Comparison of ENCODE assay signal across 20 cellular contexts in the genomic region with DNA sequence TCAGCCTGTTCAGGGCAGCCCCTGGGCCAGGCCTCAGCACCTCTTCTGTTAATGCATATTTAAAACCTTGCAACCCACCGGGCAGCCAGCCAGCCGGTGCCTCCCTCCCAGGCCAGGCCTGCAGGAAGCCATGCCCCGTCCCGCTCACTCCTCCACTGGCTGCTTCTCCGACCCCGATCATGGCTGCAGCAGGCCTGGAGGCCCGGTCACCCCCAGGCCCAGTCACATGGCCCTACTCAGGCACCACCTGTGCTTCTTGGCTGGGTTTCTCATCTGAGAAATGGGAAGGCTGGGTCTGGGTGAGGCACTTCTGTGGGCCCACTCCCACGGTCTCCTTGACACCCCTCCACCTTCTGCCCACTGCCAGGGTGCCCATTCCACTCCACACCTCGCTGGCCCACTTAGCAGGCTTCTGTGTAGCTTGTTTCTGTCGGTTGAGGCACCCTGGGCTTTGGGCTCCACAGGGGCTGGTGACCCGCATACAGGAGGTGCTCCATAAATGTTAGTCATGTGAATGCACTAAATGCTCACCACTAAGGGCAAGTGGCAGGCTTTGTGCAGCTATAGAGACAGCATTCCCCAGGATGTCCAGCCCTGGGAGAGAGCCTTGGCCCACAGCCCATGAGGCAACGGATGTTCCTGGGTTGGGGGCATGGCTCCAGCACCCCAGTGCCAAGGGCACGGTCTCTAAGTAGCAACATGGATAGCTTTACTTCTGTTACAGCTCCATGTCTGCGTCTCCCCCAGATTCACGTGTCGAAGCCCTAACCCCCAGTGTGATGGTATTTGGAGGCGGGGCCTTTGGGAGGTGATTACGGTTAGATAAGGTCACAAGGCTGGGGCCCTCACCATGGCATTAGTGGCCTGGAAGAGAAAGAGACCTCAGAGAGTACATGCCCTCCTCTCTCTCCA. TPM values are rescaled to one million over a fixed set of nuclear protein-coding genes. Genes with fewer than 3 reads are reported as not detected.
A peak's percentile ranks its signal among the peaks of the same experiment; 100 is the strongest.
DNase-seq lines count a peak whose midpoint lies in the region; ATAC-seq and TF ChIP-seq lines count a peak whose summit lies in the region.
"Had no signal": no experiment of that assay in that cellular context is flagged by ENCODE, and none has a peak within 500 bp of the region (broad histone marks: within the 10 kb centered on the region; RNA-seq: fewer than 3 reads in every experiment).

No MANE protein-coding gene starts in this region.

- no peak for DNase-seq in GM23338 (ENCODE audit: low spot score)
- DNase-seq in neuronal stem cell (ENCODE audit: low spot score): no peak
- no peak for DNase-seq in H4 (ENCODE audit: low spot score)
- no peak for DNase-seq in SKM-1 (lab: John Stamatoyannopoulos, UW; ENCODE audit: unreplicated experiment)
- no peak for DNase-seq in natural killer cell
- DNase-seq: Calu3, IMR-90, MM.1S, NCI-H2029, NCI-H446, NCI-H526, PC-9, SJCRH30, T-helper 1 cell had no signal

- H3K36me3 ChIP-seq in BLaER1 (peaks cover 67% of the 10 kb centered on the region), GM23338 (ENCODE audit: insufficient read depth) (no peaks in the 10 kb centered on the region), neuronal stem cell (replicated peaks in 1 of 2; ENCODE audit: control insufficient read depth in 2 of 2, insufficient read depth in 2 of 2, low read length in 2 of 2) (no peaks in the 10 kb centered on the region)
- H3K36me3 ChIP-seq: HAP-1, SJCRH30 had no signal

- ATAC-seq in GM23338: peak; percentile 20; the same call in 1 of the 3 replicates
- ATAC-seq in natural killer cell: no peak
- ATAC-seq: A549, Right ventricle myocardium inferior had no signal

- peak overlapping the region; percentile 12 for H2BK15ac ChIP-seq in neuronal stem cell (ENCODE audit: low read length)

- no peaks in the 10 kb centered on the region for H3F3A ChIP-seq in GM23338 (replicated peaks; ENCODE audit: low read depth)

- peaks cover 100% of the 10 kb centered on the region for H4K20me1 ChIP-seq in BLaER1
- H4K20me1 ChIP-seq in GM23338 (replicated peaks; ENCODE audit: insufficient read depth): peaks cover 8% of the 10 kb centered on the region

- H3K9me2 ChIP-seq in GM23338 (ENCODE audit: insufficient read depth): no peaks in the 10 kb centered on the region

- H3K4me1 Mint-ChIP-seq in GM23338 (peaks cover 7% of the 10 kb centered on the region; the same call in 2 of the 3 replicates), natural killer cell (peaks cover 0 to 6% of the 10 kb centered on the region in 2 donors)

- no peak for TF ChIP-seq CTCF in GM23338 (conservative IDR thresholded peaks at IDR 0.05; ENCODE audit: low read depth in 2 of 2)
- no peak for TF ChIP-seq CTCF in natural killer cell (IDR thresholded peaks at IDR 0.05)

- 0 out of 2 replicates have a peak, but pooled peaks cover 6% of the 10 kb centered on the region for H3K9me3 ChIP-seq in BLaER1
- H3K9me3 ChIP-seq in neuronal stem cell (replicated peaks in 1 of 2; ENCODE audit: control insufficient read depth in 2 of 2, insufficient read depth in 1 of 2, low read depth in 1 of 2, low read length in 2 of 2): peaks cover 2% of the 10 kb centered on the region in 2 donors
- H3K9me3 ChIP-seq: A549, HAP-1, SJCRH30 had no signal

- no peaks in the 10 kb centered on the region for H3K36me3 Mint-ChIP-seq in GM23338 (ENCODE audit: low read depth)
- H3K36me3 Mint-ChIP-seq in natural killer cell: no peaks in the 10 kb centered on the region

- no peak overlapping the region for H2BK12ac ChIP-seq in neuronal stem cell (ENCODE audit: low read length)

- H3K4ac ChIP-seq in neuronal stem cell (ENCODE audit: low read length): no peak overlapping the region

- H4K91ac ChIP-seq in neuronal stem cell (ENCODE audit: low read depth, low read length, poor library complexity): no peak overlapping the region

- H3K9me3 Mint-ChIP-seq in GM23338 (0 out of 3 replicates have a peak, but pooled peaks cover 2% of the 10 kb centered on the region), natural killer cell (no peaks in the 10 kb centered on the region)

- intact Hi-C loops in natural killer cell (cut with micrococcal nuclease): no loop called here

- H3K27me3 Mint-ChIP-seq in GM23338 (ENCODE audit: insufficient read depth, low read depth, poor library complexity) (no peaks in the 10 kb centered on the region), natural killer cell (ENCODE audit: low read depth in 2 of 2) (no peaks in the 10 kb centered on the region)

- H3K4me2 ChIP-seq in BLaER1: peak overlapping the region; percentile 67
- H3K4me2 ChIP-seq in GM23338: no peak overlapping the region
- no peak overlapping the region for H3K4me2 ChIP-seq in neuronal stem cell (ENCODE audit: insufficient read depth, low read length, poor library complexity, severe bottlenecking)
- H3K4me2 ChIP-seq: A549, KMS-11, PC-9 had no signal

- H2BK120ac ChIP-seq in neuronal stem cell (ENCODE audit: low read depth, low read length): no peak overlapping the region

- WGBS in neuronal stem cell (ENCODE audit: extremely low coverage in 2 of 2, insufficient read length in 2 of 2, insufficient replicate concordance in 1 of 2), 2 donors: no CpG with 5 or more reads among the region's 18 CpGs

- no peak overlapping the region for H2AK5ac ChIP-seq in neuronal stem cell (ENCODE audit: low read depth, low read length)

- H2AFZ ChIP-seq in GM23338 (no peak overlapping the region), neuronal stem cell (ENCODE audit: low read length) (no peak overlapping the region)
- H2AFZ ChIP-seq: PC-9 had no signal

- peak overlapping the region; percentile 61 for H3K18ac ChIP-seq in neuronal stem cell (ENCODE audit: low read length)

- H3K27ac Mint-ChIP-seq in GM23338 (no peak overlapping the region), natural killer cell (no peak overlapping the region)

- H3K4me3 ChIP-seq in BLaER1 (no peak overlapping the region), GM23338 (no peak overlapping the region), neuronal stem cell (ENCODE audit: low read length in 2 of 2) (peak overlapping the region in 1 of 2 donors; percentile 21)
- H3K4me3 ChIP-seq: A549, HAP-1, PC-9, SJCRH30 had no signal

- H3K4me3 Mint-ChIP-seq in GM23338 (no peak overlapping the region), natural killer cell (no peak overlapping the region)

- H3K27ac ChIP-seq in BLaER1 (peak overlapping the region; percentile 65), GM23338 (ENCODE audit: low read depth) (no peak overlapping the region), cingulate gyrus (ENCODE audit: low read depth, low read length) (peak overlapping the region; percentile 32), neuronal stem cell (replicated peaks; ENCODE audit: low read length) (no peak overlapping the region)
- H3K27ac ChIP-seq: A549, KMS-11, PC-9, SJCRH30 had no signal

- H3K9ac ChIP-seq in BLaER1: peak overlapping the region; percentile 53
- H3K9ac ChIP-seq in neuronal stem cell (ENCODE audit: low read depth, low read length, poor library complexity): peak overlapping the region; percentile 30
- H3K9ac ChIP-seq: KMS-11 had no signal

- no peak overlapping the region for H4K8ac ChIP-seq in neuronal stem cell (ENCODE audit: low read depth, low read length)

- H2BK5ac ChIP-seq in neuronal stem cell (ENCODE audit: low read length): no peak overlapping the region

- peak overlapping the region; percentile 90 for H3K23ac ChIP-seq in neuronal stem cell (ENCODE audit: low read depth, low read length, poor library complexity)

- peaks cover 89% of the 10 kb centered on the region for H3K4me1 ChIP-seq in BLaER1
- H3K4me1 ChIP-seq in GM23338 (ENCODE audit: insufficient read depth): no peaks in the 10 kb centered on the region
- H3K4me1 ChIP-seq in neuronal stem cell (ENCODE audit: control insufficient read depth in 2 of 2, insufficient read depth in 1 of 2, low read depth in 1 of 2, low read length in 2 of 2): peaks cover 2% of the 10 kb centered on the region in 2 donors
- H3K4me1 ChIP-seq: A549, HAP-1, SJCRH30 had no signal

- H3K79me2 ChIP-seq in GM23338 (replicated peaks; ENCODE audit: insufficient read depth): peaks cover 25% of the 10 kb centered on the region

- H3K79me1 ChIP-seq in neuronal stem cell (ENCODE audit: low read depth, low read length): peaks cover 5% of the 10 kb centered on the region

- no peaks in the 10 kb centered on the region for H3K27me3 ChIP-seq in BLaER1
- no peaks in the 10 kb centered on the region for H3K27me3 ChIP-seq in GM23338 (ENCODE audit: insufficient read depth)
- no peaks in the 10 kb centered on the region for H3K27me3 ChIP-seq in neuronal stem cell (ENCODE audit: control insufficient read depth in 3 of 3, insufficient read depth in 3 of 3, low read depth in 1 of 3, low read length in 3 of 3)

- peak overlapping the region; percentile 31 for H3K14ac ChIP-seq in neuronal stem cell (ENCODE audit: low read length)

TF ChIP-seq in GM23338, 12 proteins besides CTCF, POLR2A, EP300 and RAD21:
- no peak for TF ChIP-seq ZNF331 (CRISPR knock-in tag; IDR thresholded peaks at IDR 0.05; ENCODE audit: low read depth)
- no peak for TF ChIP-seq CREB1 (CRISPR knock-in tag; IDR thresholded peaks at IDR 0.05; ENCODE audit: low read depth)
- TF ChIP-seq, protein P1, sequence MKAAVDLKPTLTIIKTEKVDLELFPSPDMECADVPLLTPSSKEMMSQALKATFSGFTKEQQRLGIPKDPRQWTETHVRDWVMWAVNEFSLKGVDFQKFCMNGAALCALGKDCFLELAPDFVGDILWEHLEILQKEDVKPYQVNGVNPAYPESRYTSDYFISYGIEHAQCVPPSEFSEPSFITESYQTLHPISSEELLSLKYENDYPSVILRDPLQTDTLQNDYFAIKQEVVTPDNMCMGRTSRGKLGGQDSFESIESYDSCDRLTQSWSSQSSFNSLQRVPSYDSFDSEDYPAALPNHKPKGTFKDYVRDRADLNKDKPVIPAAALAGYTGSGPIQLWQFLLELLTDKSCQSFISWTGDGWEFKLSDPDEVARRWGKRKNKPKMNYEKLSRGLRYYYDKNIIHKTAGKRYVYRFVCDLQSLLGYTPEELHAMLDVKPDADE (IDR thresholded peaks at IDR 0.05): no peak
TF ChIP-seq in GM23338: peak in this region for 0.

RNA-seq across cellular contexts. Expression of a gene that starts 11.3 kb away (rescaled TPM):
- total RNA-seq in GM23338 (2014; rRNA removed; shearing (Covaris generic)): 33.4 and 38.4 TPM in 2 replicates
- 10.6 and 12.9 TPM in 2 replicates for polyA plus RNA-seq in GM23338 (2016; fragmentation: Nextera tagmentation; extraction: Ambion mirVana)
- polyA plus RNA-seq in neuronal stem cell (2013, experiment 1 of 2): 23.2 TPM
- polyA plus RNA-seq in neuronal stem cell (2013, experiment 2 of 2): 22.9 TPM
- 3.2 TPM in 2 replicates for total RNA-seq in H4 (2014; rRNA removed; shearing (Covaris generic))
- total RNA-seq in natural killer cell: 1 to 10 TPM; 1.2 to 2.9 (median 1.6) TPM

Comparison
In these comparisons a context has a peak if more than half of its experiments do, and no peak if none do; other contexts are left out.
1. H3K27ac ChIP-seq: peak in BLaER1 (single experiment) and cingulate gyrus (single experiment); none in GM23338 (single experiment) and neuronal stem cell (single experiment).